Comparison of ENCODE assay signal across 1 cellular context in the genomic region with DNA sequence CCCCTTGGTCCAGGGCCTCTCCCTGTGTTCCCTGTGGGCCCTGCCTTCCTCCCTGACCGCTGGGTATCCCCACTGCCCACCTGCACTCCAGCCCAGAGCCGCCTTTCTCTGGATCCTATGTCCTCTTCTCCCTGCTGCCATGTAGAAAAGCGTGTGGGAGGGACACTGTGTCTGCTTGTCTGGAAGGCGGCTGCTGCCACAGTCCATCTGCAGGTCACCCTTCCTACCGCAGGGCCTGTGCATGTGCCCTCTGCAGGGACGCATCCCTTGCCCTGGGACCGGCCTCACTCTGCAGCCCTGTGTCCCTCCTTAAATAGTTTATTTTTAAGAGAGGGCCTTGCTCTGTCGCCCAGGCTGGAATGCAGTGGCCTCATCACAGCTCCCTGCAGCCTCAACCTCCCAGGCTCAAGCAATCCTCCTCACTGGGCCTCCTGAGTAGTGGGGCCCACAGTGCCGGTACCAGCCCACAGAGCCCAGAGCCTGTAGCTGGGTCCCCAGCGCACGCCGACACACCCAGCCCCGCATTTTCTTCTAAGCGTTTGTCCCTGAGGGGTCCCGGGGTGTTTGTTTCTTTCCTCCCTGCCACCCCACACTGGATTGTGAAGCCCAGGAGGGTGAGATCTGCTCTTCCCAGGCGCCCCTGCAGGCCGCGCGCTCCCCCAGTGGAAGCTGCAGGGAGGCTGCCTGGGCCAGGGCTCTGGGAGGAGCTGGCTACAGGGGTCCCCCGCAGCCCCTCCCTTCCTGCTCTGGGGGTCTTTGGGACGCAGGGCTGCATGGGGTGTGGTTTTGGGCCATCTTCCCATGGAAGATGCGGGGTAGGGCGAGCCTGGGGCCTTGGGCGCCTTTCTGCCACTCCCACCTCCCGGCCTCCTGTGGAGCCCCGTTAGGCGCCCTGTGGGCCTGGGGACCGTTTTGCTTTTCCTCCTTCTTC.
TF ChIP-seq lines count a peak whose summit lies in the region.

No MANE protein-coding gene starts in this region.

TF ChIP-seq in HepG2, 621 proteins besides CTCF, POLR2A, EP300 and RAD21:
- TF ChIP-seq, protein P1, sequence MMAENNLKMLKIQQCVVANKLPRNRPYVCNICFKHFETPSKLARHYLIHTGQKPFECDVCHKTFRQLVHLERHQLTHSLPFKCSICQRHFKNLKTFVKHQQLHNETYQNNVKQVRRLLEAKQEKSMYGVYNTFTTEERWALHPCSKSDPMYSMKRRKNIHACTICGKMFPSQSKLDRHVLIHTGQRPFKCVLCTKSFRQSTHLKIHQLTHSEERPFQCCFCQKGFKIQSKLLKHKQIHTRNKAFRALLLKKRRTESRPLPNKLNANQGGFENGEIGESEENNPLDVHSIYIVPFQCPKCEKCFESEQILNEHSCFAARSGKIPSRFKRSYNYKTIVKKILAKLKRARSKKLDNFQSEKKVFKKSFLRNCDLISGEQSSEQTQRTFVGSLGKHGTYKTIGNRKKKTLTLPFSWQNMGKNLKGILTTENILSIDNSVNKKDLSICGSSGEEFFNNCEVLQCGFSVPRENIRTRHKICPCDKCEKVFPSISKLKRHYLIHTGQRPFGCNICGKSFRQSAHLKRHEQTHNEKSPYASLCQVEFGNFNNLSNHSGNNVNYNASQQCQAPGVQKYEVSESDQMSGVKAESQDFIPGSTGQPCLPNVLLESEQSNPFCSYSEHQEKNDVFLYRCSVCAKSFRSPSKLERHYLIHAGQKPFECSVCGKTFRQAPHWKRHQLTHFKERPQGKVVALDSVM (CRISPR knock-in tag; IDR thresholded peaks at IDR 0.05) = peak; percentile 62; the same call in 1 of the 2 replicates
- no peak for TF ChIP-seq KDM3A (CRISPR knock-in tag; IDR thresholded peaks at IDR 0.05; ENCODE audit: low read depth)
TF ChIP-seq in HepG2: peak in this region for 1.
